Comparison of ENCODE assay signal across 13 cellular contexts in genomic region chr5:102867999-102868662, GRCh38.
DNase-seq lines count a peak whose midpoint lies in the region; ATAC-seq and TF ChIP-seq lines count a peak whose summit lies in the region.
"Had no signal": no experiment of that assay in that cellular context is flagged by ENCODE, and none has a peak within 500 bp of the region (broad histone marks: within the 10 kb centered on the region; RNA-seq: fewer than 3 reads in every experiment).

No MANE protein-coding gene starts in this region.

- CTCF ChIA-PET in activated CD4-positive, alpha-beta T cell treated with anti-CD3 and anti-CD28 coated beads for 36 hours (lab: Charles Lee): interaction anchor here (0.6 to 1.6 kb wide), 4 partner anchors 11 to 187 kb away, joined by 3 to 7 read pairs (median 4); no protein-coding TSS in a partner anchor

- peak overlapping the region; percentile 89 for H3K4me2 ChIP-seq in neural progenitor cell

- H3K27me3 Mint-ChIP-seq in neural progenitor cell (ENCODE audit: insufficient read depth, low read depth): no peaks in the 10 kb centered on the region
- peaks cover 11% of the 10 kb centered on the region for H3K27me3 Mint-ChIP-seq in activated CD4-positive, alpha-beta T cell treated with anti-CD3 and anti-CD28 coated beads for 36 hours

- DNase-seq in HT-29 (ENCODE audit: low spot score) (peak; percentile 64), choroid plexus epithelial cell (ENCODE audit: low read depth) (peak; percentile 30), neural progenitor cell (ENCODE audit: low spot score) (no peak), activated gamma-delta T cell treated with Interleukin-2 at 50 U/mL for 16 hours (no peak), RPMI8226 (no peak)
- DNase-seq in activated CD4-positive, alpha-beta T cell treated with anti-CD3 and anti-CD28 coated beads for 36 hours: no peak
- DNase-seq: amygdala; DMS79 treated with DMSO at 0.1 percent for 48 hours; NCI-H510A; stimulated activated naive CD4-positive, alpha-beta T cell had no signal

- no peak overlapping the region for H3K9ac ChIP-seq in neural progenitor cell

- peaks cover 25% of the 10 kb centered on the region for H3K36me3 Mint-ChIP-seq in neural progenitor cell
- peaks cover 30% of the 10 kb centered on the region for H3K36me3 Mint-ChIP-seq in activated CD4-positive, alpha-beta T cell treated with anti-CD3 and anti-CD28 coated beads for 36 hours (ENCODE audit: low read depth)

- no peak overlapping the region for H3K27ac Mint-ChIP-seq in neural progenitor cell
- no peak overlapping the region for H3K27ac Mint-ChIP-seq in activated CD4-positive, alpha-beta T cell treated with anti-CD3 and anti-CD28 coated beads for 36 hours
- H3K27ac Mint-ChIP-seq: memory B cell had no signal

- intact Hi-C loops in activated CD4-positive, alpha-beta T cell treated with anti-CD3 and anti-CD28 coated beads for 36 hours (cut with DNase I, micrococcal nuclease): no loop called here

- peaks cover 39% of the 10 kb centered on the region for H3K4me1 ChIP-seq in neural progenitor cell

- H3K27ac ChIP-seq in neural progenitor cell: no peak overlapping the region

- peaks cover 60% of the 10 kb centered on the region for H3K79me2 ChIP-seq in neural progenitor cell (ENCODE audit: low read depth)

- no peaks in the 10 kb centered on the region for H3K36me3 ChIP-seq in neural progenitor cell

- H3K4me3 ChIP-seq in choroid plexus epithelial cell (ENCODE audit: low read depth, low read length): no peak overlapping the region
- H3K4me3 ChIP-seq in neural progenitor cell: peak overlapping the region; percentile 75

- POLR2A ChIA-PET in activated CD4-positive, alpha-beta T cell treated with anti-CD3 and anti-CD28 coated beads for 36 hours (lab: Charles Lee): no interaction called here

- TF ChIP-seq CTCF in choroid plexus epithelial cell (conservative IDR thresholded peaks at IDR 0.05; ENCODE audit: low read depth, low read length) (no peak), neural progenitor cell (IDR thresholded peaks at IDR 0.05) (no peak)

- no peaks in the 10 kb centered on the region for H3K27me3 ChIP-seq in neural progenitor cell

- peak; percentile 33 for ATAC-seq in GM18505 (IDR thresholded peaks at IDR 0.05; ENCODE audit: unreplicated experiment)
- ATAC-seq in activated CD4-positive, alpha-beta T cell treated with anti-CD3 and anti-CD28 coated beads for 36 hours: no peak
- no peak for ATAC-seq in GM21390 (IDR thresholded peaks at IDR 0.05; ENCODE audit: unreplicated experiment)

- peak overlapping the region; percentile 82 for H3K4me3 Mint-ChIP-seq in neural progenitor cell
- H3K4me3 Mint-ChIP-seq in activated CD4-positive, alpha-beta T cell treated with anti-CD3 and anti-CD28 coated beads for 36 hours: no peak overlapping the region
- H3K4me3 Mint-ChIP-seq: memory B cell had no signal

- H3K4me1 Mint-ChIP-seq in neural progenitor cell: peaks cover 33% of the 10 kb centered on the region
- H3K4me1 Mint-ChIP-seq in activated CD4-positive, alpha-beta T cell treated with anti-CD3 and anti-CD28 coated beads for 36 hours: peaks cover 12% of the 10 kb centered on the region

- H3K9me3 ChIP-seq in neural progenitor cell (ENCODE audit: low read depth): no peaks in the 10 kb centered on the region

- H3F3A ChIP-seq in neural progenitor cell (ENCODE audit: low read depth): peaks cover 40% of the 10 kb centered on the region

- no peak overlapping the region for H2AFZ ChIP-seq in neural progenitor cell (replicated peaks)

- no peak for TF ChIP-seq POLR2A in GM18505 (IDR thresholded peaks at IDR 0.05; ENCODE audit: borderline replicate concordance, extremely low read depth, insufficient read depth, insufficient read length)

- H3K9me3 Mint-ChIP-seq in neural progenitor cell: no peaks in the 10 kb centered on the region
- no peaks in the 10 kb centered on the region for H3K9me3 Mint-ChIP-seq in activated CD4-positive, alpha-beta T cell treated with anti-CD3 and anti-CD28 coated beads for 36 hours (ENCODE audit: low read depth)
- H3K9me3 Mint-ChIP-seq: memory B cell had no signal

- no peaks in the 10 kb centered on the region for H4K20me1 ChIP-seq in neural progenitor cell (ENCODE audit: low read depth)

Comparison
In these comparisons a context has a peak if more than half of its experiments do, and no peak if none do; other contexts are left out.
1. DNase-seq: peak in HT-29 (single experiment) and choroid plexus epithelial cell (single experiment); none in neural progenitor cell (single experiment), activated CD4-positive, alpha-beta T cell treated with anti-CD3 and anti-CD28 coated beads for 36 hours (single experiment), activated gamma-delta T cell treated with Interleukin-2 at 50 U/mL for 16 hours (single experiment) and RPMI8226 (single experiment).